In the genomic region with DNA sequence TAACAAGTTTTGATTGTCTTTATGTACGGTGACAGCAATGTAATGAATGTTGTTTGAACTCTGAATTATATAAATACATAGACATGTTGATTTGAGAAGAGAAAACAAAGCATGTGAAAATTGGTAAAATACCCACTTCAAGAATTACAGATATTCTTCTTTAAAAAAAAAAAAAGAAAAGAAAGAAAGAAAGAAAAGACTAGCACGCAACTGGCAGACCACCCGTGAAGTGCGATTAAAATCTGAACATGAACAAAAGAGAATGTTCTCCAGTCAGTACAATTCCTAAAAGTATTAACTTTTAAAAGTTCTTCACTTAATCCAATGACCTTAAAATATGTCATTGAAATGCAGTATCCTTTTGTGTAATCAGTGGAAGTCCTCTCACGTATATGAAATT, we compare ENCODE assay signal across 3 cellular contexts.
"Had no signal": no experiment of that assay in that cellular context is flagged by ENCODE, and none has a peak within 500 bp of the region (broad histone marks: within the 10 kb centered on the region; RNA-seq: fewer than 3 reads in every experiment).

No MANE protein-coding gene starts in this region.

- H3K4me3 ChIP-seq: GM12878 had no signal

- ATAC-seq: GM12878 had no signal

- DNase-seq: GDM1, GF-D8 had no signal
